Comparison of ENCODE assay signal across 7 cellular contexts in genomic region chr3:50299638-50299928, GRCh38. TPM values are rescaled to one million over a fixed set of nuclear protein-coding genes. Genes with fewer than 3 reads are reported as not detected.
DNase-seq lines count a peak whose midpoint lies in the region; ATAC-seq and TF ChIP-seq lines count a peak whose summit lies in the region.

No MANE protein-coding gene starts in this region.

- DNase-seq in HL-60 (ENCODE audit: low read depth in 1 of 2, low spot score in 1 of 2) = no peak
- no peak for DNase-seq in activated T-helper 2 cell treated with anti-CD3 and anti-CD28 coated beads, Interferon-gamma antibody, Interleukin-2, Interleukin-4, amounts not matched to agents 10 μg/mL and 5 μg/mL and 100 μg/mL, durations not matched to agents 14 hours and 24 hours and 36 hours (ENCODE audit: low spot score)
- no peak for DNase-seq in stomach
- no peak for DNase-seq in GM13977 (ENCODE audit: low spot score)
- DNase-seq in DMS79 treated with DMSO at 0.1 percent for 48 hours (lab: John Stamatoyannopoulos, UW) = no peak

- no peak for TF ChIP-seq POLR2A in stomach (IDR thresholded peaks at IDR 0.05)

- intact Hi-C loops in activated T-helper 2 cell treated with anti-CD3 and anti-CD28 coated beads, Interferon-gamma antibody, Interleukin-2, Interleukin-4, amounts not matched to agents 10 μg/mL and 5 μg/mL and 100 μg/mL, durations not matched to agents 14 hours and 24 hours and 36 hours (cut with micrococcal nuclease) = loop anchor here (1.0 to 10.0 kb wide), 7 partner anchors 22 to 365 kb away; partner anchors contain the start of genes CYB561D2, GNAI2, NPRL2 and TUSC2
- intact Hi-C loops in stomach (cut with DNase I; ENCODE audit: low total_unique reads) = no loop called here

- in situ Hi-C loops in GM13977 (cut with MboI; ENCODE audit: low pct_unique_long_range_greater_than_20kb, low sequenced_read_pairs, unreplicated experiment) = no loop called here

- H3K9me3 Mint-ChIP-seq in activated T-helper 2 cell treated with anti-CD3 and anti-CD28 coated beads, Interferon-gamma antibody, Interleukin-2, Interleukin-4, amounts not matched to agents 10 μg/mL and 5 μg/mL and 100 μg/mL, durations not matched to agents 14 hours and 24 hours and 36 hours = no peaks in the 10 kb centered on the region

- no peaks in the 10 kb centered on the region for H3K27me3 Mint-ChIP-seq in activated T-helper 2 cell treated with anti-CD3 and anti-CD28 coated beads, Interferon-gamma antibody, Interleukin-2, Interleukin-4, amounts not matched to agents 10 μg/mL and 5 μg/mL and 100 μg/mL, durations not matched to agents 14 hours and 24 hours and 36 hours (ENCODE audit: low read depth)

- H3K9me3 ChIP-seq in iPS-18c (ENCODE audit: control insufficient read depth, insufficient read depth, low read length) (no peaks in the 10 kb centered on the region), stomach (no peaks in the 10 kb centered on the region)

- H3K4me1 Mint-ChIP-seq in activated T-helper 2 cell treated with anti-CD3 and anti-CD28 coated beads, Interferon-gamma antibody, Interleukin-2, Interleukin-4, amounts not matched to agents 10 μg/mL and 5 μg/mL and 100 μg/mL, durations not matched to agents 14 hours and 24 hours and 36 hours (ENCODE audit: low read depth) = peaks cover 17% of the 10 kb centered on the region

- H3K27me3 ChIP-seq in HL-60 (ENCODE audit: insufficient read depth, poor library complexity, severe bottlenecking) = no peaks in the 10 kb centered on the region
- no peaks in the 10 kb centered on the region for H3K27me3 ChIP-seq in stomach

- H3K27ac Mint-ChIP-seq in activated T-helper 2 cell treated with anti-CD3 and anti-CD28 coated beads, Interferon-gamma antibody, Interleukin-2, Interleukin-4, amounts not matched to agents 10 μg/mL and 5 μg/mL and 100 μg/mL, durations not matched to agents 14 hours and 24 hours and 36 hours = peak overlapping the region; percentile 93

- H3K4me1 ChIP-seq in stomach = peaks cover 37 to 68% (median 59%) of the 10 kb centered on the region in 4 donors

- no peak for TF ChIP-seq CTCF in HL-60 (IDR thresholded peaks at IDR 0.05; ENCODE audit: insufficient read depth, low read length)
- TF ChIP-seq CTCF in stomach (IDR thresholded peaks at IDR 0.05) = no peak
- no peak for TF ChIP-seq CTCF in GM13977 (IDR thresholded peaks at IDR 0.05; ENCODE audit: extremely low read depth, insufficient read depth, missing control alignments)

- no peak for ATAC-seq in GM21515 (IDR thresholded peaks at IDR 0.05; ENCODE audit: unreplicated experiment)

- peaks cover 7 to 15% (median 8%) of the 10 kb centered on the region in 4 donors for H3K36me3 ChIP-seq in stomach

- TF ChIP-seq EP300 in stomach (IDR thresholded peaks at IDR 0.05) = no peak

- H3K27ac ChIP-seq in HL-60 (replicated peaks) = peak overlapping the region; percentile 89
- peak overlapping the region; percentile 71 to 96 (median 95) for H3K27ac ChIP-seq in stomach

- H3K36me3 Mint-ChIP-seq in activated T-helper 2 cell treated with anti-CD3 and anti-CD28 coated beads, Interferon-gamma antibody, Interleukin-2, Interleukin-4, amounts not matched to agents 10 μg/mL and 5 μg/mL and 100 μg/mL, durations not matched to agents 14 hours and 24 hours and 36 hours (ENCODE audit: low read depth) = peaks cover 3% of the 10 kb centered on the region

- WGBS in stomach, 5 donors = 0 to 2% (median 1%) methylated on average over 7 to 12 of the region's 12 CpGs

- H3K4me3 Mint-ChIP-seq in activated T-helper 2 cell treated with anti-CD3 and anti-CD28 coated beads, Interferon-gamma antibody, Interleukin-2, Interleukin-4, amounts not matched to agents 10 μg/mL and 5 μg/mL and 100 μg/mL, durations not matched to agents 14 hours and 24 hours and 36 hours (ENCODE audit: low read depth) = peak overlapping the region; percentile 98

- H3K4me3 ChIP-seq in HL-60 (replicated peaks; ENCODE audit: insufficient read depth, low read length) (peak overlapping the region; percentile 29), iPS-18c (ENCODE audit: insufficient read depth, low read depth, low read length) (peak overlapping the region; percentile 36; the same call in 1 of the 2 replicates), stomach (peak overlapping the region; percentile 47 to 72 (median 68))

RNA-seq across cellular contexts. Expression of gene HYAL3, which starts 0.4 kb away (rescaled TPM):
- 10.8 TPM in 2 replicates for total RNA-seq in activated T-helper 2 cell treated with anti-CD3 and anti-CD28 coated beads, Interferon-gamma antibody, Interleukin-2, Interleukin-4, amounts not matched to agents 10 μg/mL and 5 μg/mL and 100 μg/mL, durations not matched to agents 14 hours and 24 hours and 36 hours
- 1 to 10 TPM in 3 of 5 donors, not detected in 2; 1.3 to 3.9 (median 1.3) TPM for total RNA-seq in stomach
- polyA plus RNA-seq in stomach = 1 to 10 TPM; 5.0 to 7.9 (median 7.7) TPM

RNA-seq across cellular contexts. Expression of gene NAA80, which starts 0.4 kb away (rescaled TPM):
- total RNA-seq in activated T-helper 2 cell treated with anti-CD3 and anti-CD28 coated beads, Interferon-gamma antibody, Interleukin-2, Interleukin-4, amounts not matched to agents 10 μg/mL and 5 μg/mL and 100 μg/mL, durations not matched to agents 14 hours and 24 hours and 36 hours = 24.9 and 25.0 TPM in 2 replicates
- 100 to 1,000 TPM in 1 of 5 donors, 10 to 100 TPM in 3, 1 to 10 TPM in 1; 3.1 to 107 (median 22.3) TPM for total RNA-seq in stomach
- 10 to 100 TPM in 1 of 3 donors, 1 to 10 TPM in 2; 8.7 to 16.4 (median 9.7) TPM for polyA plus RNA-seq in stomach

RNA-seq across cellular contexts. Expression of gene HYAL1, which starts 3.8 kb away (rescaled TPM):
- 0.23 and 0.59 TPM in 2 replicates for total RNA-seq in activated T-helper 2 cell treated with anti-CD3 and anti-CD28 coated beads, Interferon-gamma antibody, Interleukin-2, Interleukin-4, amounts not matched to agents 10 μg/mL and 5 μg/mL and 100 μg/mL, durations not matched to agents 14 hours and 24 hours and 36 hours
- total RNA-seq in stomach = 10 to 100 TPM in 1 of 5 donors, 1 to 10 TPM in 3, not detected in 1; 1.8 to 38.4 (median 5.3) TPM
- polyA plus RNA-seq in stomach = 10 to 100 TPM in 2 of 3 donors, 1 to 10 TPM in 1; 6.3 to 25.8 (median 12.7) TPM

RNA-seq across cellular contexts. Expression of gene IFRD2, which starts 7.4 kb away (rescaled TPM):
- 154 and 164 TPM in 2 replicates for total RNA-seq in activated T-helper 2 cell treated with anti-CD3 and anti-CD28 coated beads, Interferon-gamma antibody, Interleukin-2, Interleukin-4, amounts not matched to agents 10 μg/mL and 5 μg/mL and 100 μg/mL, durations not matched to agents 14 hours and 24 hours and 36 hours
- 100 to 1,000 TPM in 3 of 5 donors, 10 to 100 TPM in 2; 69.9 to 254 (median 193) TPM for total RNA-seq in stomach
- 100 to 1,000 TPM in 2 of 3 donors, 10 to 100 TPM in 1; 98.1 to 118 (median 108) TPM for polyA plus RNA-seq in stomach

RNA-seq across cellular contexts. Expression of gene LSMEM2, which starts 20.7 kb away (rescaled TPM):
- total RNA-seq in activated T-helper 2 cell treated with anti-CD3 and anti-CD28 coated beads, Interferon-gamma antibody, Interleukin-2, Interleukin-4, amounts not matched to agents 10 μg/mL and 5 μg/mL and 100 μg/mL, durations not matched to agents 14 hours and 24 hours and 36 hours = not detected in 2 replicates
- total RNA-seq in stomach = not detected
- polyA plus RNA-seq in stomach = under 1 TPM in 2 of 3 donors, not detected in 1; 0.31 to 0.58 TPM
